25 cellular contexts compared by ENCODE assay signal in the genomic region with DNA sequence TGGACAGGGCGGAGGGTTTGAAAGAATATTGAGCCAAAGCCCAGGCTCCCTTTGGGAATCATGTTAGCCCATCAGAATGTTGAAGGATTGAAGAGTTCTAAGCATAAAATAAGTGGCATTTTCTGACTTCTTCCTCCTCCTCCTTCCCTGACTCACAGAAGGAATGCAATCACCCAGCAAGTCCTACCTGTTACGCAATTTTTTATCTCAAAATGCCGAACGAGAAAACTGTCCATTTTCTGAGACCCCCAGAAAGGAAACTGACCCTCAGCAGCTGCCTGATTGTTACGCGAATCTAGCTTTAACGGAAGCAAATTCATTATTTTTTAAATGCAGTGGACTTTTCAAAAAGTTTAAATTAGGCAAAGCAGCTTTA. TPM values are rescaled to one million over a fixed set of nuclear protein-coding genes. Genes with fewer than 3 reads are reported as not detected.
DNase-seq lines count a peak whose midpoint lies in the region; TF ChIP-seq lines count a peak whose summit lies in the region.
"Had no signal": no experiment of that assay in that cellular context is flagged by ENCODE, and none has a peak within 500 bp of the region (broad histone marks: within the 10 kb centered on the region; RNA-seq: fewer than 3 reads in every experiment).

No MANE protein-coding gene starts in this region.

- TF ChIP-seq CTCF in fibroblast of villous mesenchyme (IDR thresholded peaks at IDR 0.05; ENCODE audit: insufficient read depth, low read depth, low read length) (no peak), type B pancreatic cell (conservative IDR thresholded peaks at IDR 0.05) (no peak)

- H3K27me3 Mint-ChIP-seq in type B pancreatic cell: no peaks in the 10 kb centered on the region
- H3K27me3 Mint-ChIP-seq: CD4-positive, CD25-positive, alpha-beta regulatory T cell; memory B cell; naive thymus-derived CD8-positive, alpha-beta T cell had no signal

- no peak overlapping the region for H3K4me3 ChIP-seq in adipocyte (ENCODE audit: low read length)
- H3K4me3 ChIP-seq in fibroblast of villous mesenchyme (ENCODE audit: low read depth, low read length): no peak overlapping the region
- H3K4me3 ChIP-seq: dorsolateral prefrontal cortex, heart left ventricle, thoracic aorta had no signal

- no peaks in the 10 kb centered on the region for H3K27me3 ChIP-seq in adipocyte (replicated peaks; ENCODE audit: control insufficient read depth, insufficient read depth, low read length)
- H3K27me3 ChIP-seq: dorsolateral prefrontal cortex, heart left ventricle had no signal

- H3K27ac Mint-ChIP-seq in type B pancreatic cell: peak overlapping the region; percentile 43
- H3K27ac Mint-ChIP-seq: brain; CD4-positive, CD25-positive, alpha-beta regulatory T cell; memory B cell; naive thymus-derived CD8-positive, alpha-beta T cell; T-helper 1 cell treated with Interleukin-12 subunit alpha and Interleukin-12 subunit beta and Interleukin-4 antibody, amounts not matched to agents 30 μg/mL and 1 μg/mL, for 36 hours had no signal

- H3K4me1 Mint-ChIP-seq in type B pancreatic cell (ENCODE audit: unreplicated experiment): peaks cover 5% of the 10 kb centered on the region

- no peak overlapping the region for H3K4me3 Mint-ChIP-seq in type B pancreatic cell
- H3K4me3 Mint-ChIP-seq: CD4-positive, CD25-positive, alpha-beta regulatory T cell; memory B cell; naive thymus-derived CD8-positive, alpha-beta T cell; T-helper 1 cell treated with Interleukin-12 subunit alpha and Interleukin-12 subunit beta and Interleukin-4 antibody, amounts not matched to agents 30 μg/mL and 1 μg/mL, for 36 hours had no signal

- DNase-seq in NOMO-1 treated with DMSO at 0.1 percent for 48 hours (lab: John Stamatoyannopoulos, UW; ENCODE audit: unreplicated experiment) (peak; percentile 4), NOMO-1 treated with dmso at 0.1 percent for 144 hours (lab: John Stamatoyannopoulos, UW; ENCODE audit: unreplicated experiment) (no peak), adipocyte (ENCODE audit: low read depth) (no peak), fibroblast of villous mesenchyme (ENCODE audit: low read depth) (peak; percentile 29), type B pancreatic cell (ENCODE audit: extremely low spot score, unreplicated experiment) (no peak), COLO829 (ENCODE audit: low spot score) (no peak), DMS 273 (lab: John Stamatoyannopoulos, UW; ENCODE audit: unreplicated experiment) (no peak)
- DNase-seq in stimulated activated CD4-positive, alpha-beta T cell treated with anti-CD3 and anti-CD28 coated beads, Interleukin-4, amount 100 ng/mL, for 24 hours: no peak
- DNase-seq: 8988T; activated CD4-positive, CD25-positive, alpha-beta regulatory T cell; activated T-cell treated with anti-CD3 and anti-CD28 coated beads, Interleukin-2, amount 50 U/mL, for 48 hours; CD4-positive, CD25-positive, alpha-beta regulatory T cell; heart left ventricle; MM.1S; naive thymus-derived CD8-positive, alpha-beta T cell; NCI-H187 treated with DMSO at 0.1 percent for 48 hours; SHP77 treated with DMSO at 0.1 percent for 48 hours; stimulated activated CD4-positive, alpha-beta T cell treated with anti-CD3 and anti-CD28 coated beads, Interleukin-12 subunit alpha, Interleukin-12 subunit beta, amount 100 ng/mL, for 4 hours had no signal

- H3K9me3 ChIP-seq in adipocyte (ENCODE audit: control insufficient read depth, low read length): no peaks in the 10 kb centered on the region
- H3K9me3 ChIP-seq: heart left ventricle, thoracic aorta had no signal

- H3K9me3 Mint-ChIP-seq in type B pancreatic cell: no peaks in the 10 kb centered on the region
- H3K9me3 Mint-ChIP-seq: activated naive CD4-positive, alpha-beta T cell treated with anti-CD3 and anti-CD28 coated beads, Interleukin-2, amount 50 U/mL, for 72 hours; brain; CD4-positive, CD25-positive, alpha-beta regulatory T cell; memory B cell; naive thymus-derived CD8-positive, alpha-beta T cell; T-helper 1 cell treated with Interleukin-12 subunit alpha and Interleukin-12 subunit beta and Interleukin-4 antibody, amounts not matched to agents 30 μg/mL and 1 μg/mL, for 36 hours had no signal

- H3K36me3 ChIP-seq in adipocyte (ENCODE audit: control insufficient read depth, insufficient read depth, low read length, severe bottlenecking): peaks cover 53% of the 10 kb centered on the region

- peaks cover 24% of the 10 kb centered on the region for H3K4me1 ChIP-seq in adipocyte (ENCODE audit: control insufficient read depth, insufficient read depth, low read length)

- H3K9ac ChIP-seq in adipocyte (ENCODE audit: low read length): peak overlapping the region; percentile 16

- H3K36me3 Mint-ChIP-seq in type B pancreatic cell: peaks cover 13% of the 10 kb centered on the region

RNA-seq across cellular contexts. Expression of gene DNAJC5, which starts 4.7 kb away (rescaled TPM):
- 51.2 and 61.7 TPM in 2 replicates for total RNA-seq in fibroblast of villous mesenchyme
- total RNA-seq in type B pancreatic cell (ENCODE audit: low replicate concordance): 44.1 and 51.9 TPM in 2 replicates

RNA-seq across cellular contexts. Expression of gene TPD52L2, which starts 25.1 kb away (rescaled TPM):
- 103 and 115 TPM in 2 replicates for total RNA-seq in fibroblast of villous mesenchyme
- 76.5 and 96.3 TPM in 2 replicates for total RNA-seq in type B pancreatic cell (ENCODE audit: low replicate concordance)

RNA-seq across cellular contexts. Expression of gene ABHD16B, which starts 28.9 kb away (rescaled TPM):
- not detected in 2 replicates for total RNA-seq in fibroblast of villous mesenchyme
- not detected in 2 replicates for total RNA-seq in type B pancreatic cell (ENCODE audit: low replicate concordance)
- total RNA-seq: activated naive CD4-positive, alpha-beta T cell treated with anti-CD3 and anti-CD28 coated beads, Interleukin-2, amount 50 U/mL, for 72 hours; CD4-positive, CD25-positive, alpha-beta regulatory T cell; heart left ventricle; naive thymus-derived CD8-positive, alpha-beta T cell; NCI-H460; thoracic aorta had no signal

RNA-seq across cellular contexts. Expression of gene ZBTB46, which starts 59.1 kb away (rescaled TPM):
- total RNA-seq in fibroblast of villous mesenchyme (13.8 and 21.3 TPM in 2 replicates), type B pancreatic cell (ENCODE audit: low replicate concordance) (9.8 and 13.6 TPM in 2 replicates)
- total RNA-seq: naive thymus-derived CD8-positive, alpha-beta T cell had no signal

Comparison
In these comparisons a context has a peak if more than half of its experiments do, and no peak if none do; other contexts are left out.
1. DNase-seq: peak in NOMO-1 treated with DMSO at 0.1 percent for 48 hours (single experiment) and fibroblast of villous mesenchyme (single experiment); none in NOMO-1 treated with dmso at 0.1 percent for 144 hours (single experiment), adipocyte (single experiment), type B pancreatic cell (single experiment), stimulated activated CD4-positive, alpha-beta T cell treated with anti-CD3 and anti-CD28 coated beads, Interleukin-4, amount 100 ng/mL, for 24 hours (single experiment), COLO829 (single experiment) and DMS 273 (single experiment).